Comparison of ENCODE assay signal across 1 cellular context in genomic region chr2:113895819-113896563, GRCh38.
TF ChIP-seq lines count a peak whose summit lies in the region.

No MANE protein-coding gene starts in this region.

TF ChIP-seq in H1, 55 proteins besides CTCF, POLR2A, EP300 and RAD21:
- TF ChIP-seq YY1 (IDR thresholded peaks at IDR 0.05; ENCODE audit: low read depth, low read length) (no peak), TAF7 (optimal IDR thresholded peaks at IDR 0.05; ENCODE audit: borderline replicate concordance, low read depth, low read length) (no peak), RBBP5 (IDR thresholded peaks at IDR 0.05; ENCODE audit: borderline replicate concordance, low read depth, low read length) (no peak), EGR1 (IDR thresholded peaks at IDR 0.05; ENCODE audit: borderline replicate concordance, low read depth, low read length) (no peak), SIRT6 (IDR thresholded peaks at IDR 0.05; ENCODE audit: low read length) (no peak), KDM5A (IDR thresholded peaks at IDR 0.05; ENCODE audit: low read length) (no peak), E2F6 (IDR thresholded peaks at IDR 0.05) (no peak), CTBP2 (IDR thresholded peaks at IDR 0.05; ENCODE audit: borderline replicate concordance, insufficient read depth, insufficient read length, low read length) (no peak), CEBPB (IDR thresholded peaks at IDR 0.05; ENCODE audit: low read depth, low read length) (no peak), ATF2 (IDR thresholded peaks at IDR 0.05; ENCODE audit: low read length) (no peak), RNF2 (IDR thresholded peaks at IDR 0.05; ENCODE audit: borderline replicate concordance, low read depth, low read length, missing control alignments, poor library complexity, severe bottlenecking) (no peak), JUN (IDR thresholded peaks at IDR 0.05; ENCODE audit: low read depth, low read length) (no peak), SP2 (IDR thresholded peaks at IDR 0.05; ENCODE audit: low read length) (no peak), SRF (IDR thresholded peaks at IDR 0.05; ENCODE audit: low read depth, low read length) (no peak), POLR2AphosphoS5 (IDR thresholded peaks at IDR 0.05; ENCODE audit: low read depth, low read length) (no peak), ATF3 (IDR thresholded peaks at IDR 0.05; ENCODE audit: insufficient read depth, low read depth, low read length) (no peak), RFX5 (IDR thresholded peaks at IDR 0.05; ENCODE audit: borderline replicate concordance, low read depth, low read length) (no peak)
